In the genomic region with DNA sequence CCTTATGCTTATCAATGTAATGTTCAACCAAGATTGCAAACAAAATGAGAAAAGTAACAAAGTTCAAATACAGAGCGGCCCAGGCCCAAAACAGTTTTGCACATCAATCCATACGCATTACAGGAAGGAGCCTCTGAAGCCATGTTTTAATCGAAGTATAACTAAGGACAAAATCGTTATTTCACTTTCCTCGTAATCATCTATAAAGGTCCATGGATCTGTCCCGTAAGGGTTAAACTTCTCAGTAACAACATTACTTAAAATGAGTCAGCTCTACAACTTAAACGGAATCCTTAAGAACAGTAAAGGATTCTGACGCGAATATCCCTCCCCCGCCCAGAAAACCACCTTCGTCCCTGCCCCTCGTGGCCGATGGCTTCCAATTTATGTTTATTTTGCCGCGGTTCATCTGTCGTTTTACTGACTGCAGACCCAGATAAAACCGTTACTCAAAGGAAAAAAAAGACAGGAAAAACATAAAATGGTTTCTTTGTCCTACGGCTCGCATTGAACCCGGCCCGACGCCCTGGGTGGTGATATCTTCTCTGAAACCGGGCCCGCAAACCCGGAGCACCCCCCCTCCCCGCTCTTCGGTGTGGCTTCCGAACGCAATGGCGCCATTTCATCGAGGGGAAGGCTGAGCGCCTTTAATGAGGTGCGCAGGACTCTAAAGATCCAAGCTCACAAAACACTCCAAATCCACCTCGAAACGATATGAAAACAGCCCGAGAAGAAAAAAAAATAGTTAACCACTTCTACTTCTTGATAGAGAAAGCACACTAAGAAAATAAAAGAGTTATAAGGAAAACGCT, we compare ENCODE assay signal across 8 cellular contexts. TPM values are rescaled to one million over a fixed set of nuclear protein-coding genes. Genes with fewer than 3 reads are reported as not detected.
DNase-seq lines count a peak whose midpoint lies in the region; ATAC-seq and TF ChIP-seq lines count a peak whose summit lies in the region.

No MANE protein-coding gene starts in this region.

- H4K20me1 ChIP-seq in GM23338 (replicated peaks; ENCODE audit: insufficient read depth), result peaks cover 48% of the 10 kb centered on the region

- peaks cover 22% of the 10 kb centered on the region for H3K4me1 ChIP-seq in GM23338 (ENCODE audit: insufficient read depth)

- peaks cover 18% of the 10 kb centered on the region for H3K9me3 Mint-ChIP-seq in GM23338
- H3K9me3 Mint-ChIP-seq in activated T-cell treated with anti-CD3 and anti-CD28 coated beads, Interleukin-2, amount 50 U/mL, for 72 hours, result no peaks in the 10 kb centered on the region
- H3K9me3 Mint-ChIP-seq in natural killer cell treated with Interleukin-12 subunit alpha and Interleukin-12 subunit beta and Interleukin-15 and Interleukin-18, amount 100 ng/mL, for 72 hours, result no peaks in the 10 kb centered on the region
- H3K9me3 Mint-ChIP-seq in stimulated activated naive CD8-positive, alpha-beta T cell treated with anti-CD3 and anti-CD28 coated beads, Interleukin-15, Interleukin-2, amounts not matched to agents 100 ng/mL and 50 ng/mL, for 24 hours, result no peaks in the 10 kb centered on the region

- peak overlapping the region; percentile 81 for H3K4me2 ChIP-seq in GM23338

- H3K4me3 ChIP-seq in GM23338, result peak overlapping the region; percentile 71

- TF ChIP-seq CTCF in GM23338 (conservative IDR thresholded peaks at IDR 0.05; ENCODE audit: low read depth in 2 of 2), result no peak

- H3K27ac Mint-ChIP-seq in GM23338, result peak overlapping the region; percentile 100
- peak overlapping the region; percentile 100 for H3K27ac Mint-ChIP-seq in activated T-cell treated with anti-CD3 and anti-CD28 coated beads, Interleukin-2, amount 50 U/mL, for 72 hours
- H3K27ac Mint-ChIP-seq in natural killer cell treated with Interleukin-12 subunit alpha and Interleukin-12 subunit beta and Interleukin-15 and Interleukin-18, amount 100 ng/mL, for 72 hours, result peak overlapping the region; percentile 100
- peak overlapping the region; percentile 99 for H3K27ac Mint-ChIP-seq in stimulated activated naive CD8-positive, alpha-beta T cell treated with anti-CD3 and anti-CD28 coated beads, Interleukin-15, Interleukin-2, amounts not matched to agents 100 ng/mL and 50 ng/mL, for 24 hours

- no peaks in the 10 kb centered on the region for H3K9me2 ChIP-seq in GM23338 (ENCODE audit: insufficient read depth)

- DNase-seq in GM23338 (ENCODE audit: low spot score), result peak; percentile 59
- peak; percentile 59 for DNase-seq in NCI-H774 (lab: John Stamatoyannopoulos, UW)
- peak; percentile 55 to 64 for DNase-seq in activated T-cell treated with anti-CD3 and anti-CD28 coated beads, Interleukin-2, amount 50 U/mL, for 72 hours
- DNase-seq in fibroblast of gingiva (ENCODE audit: low read depth), result peak; percentile 38
- DNase-seq in natural killer cell treated with Interleukin-12 subunit alpha and Interleukin-12 subunit beta and Interleukin-15 and Interleukin-18, amount 100 ng/mL, for 72 hours (ENCODE audit: low spot score), result peak; percentile 73

- no peaks in the 10 kb centered on the region for H3K27me3 ChIP-seq in GM23338 (ENCODE audit: insufficient read depth)

- H3K27ac ChIP-seq in GM23338 (ENCODE audit: low read depth), result peak overlapping the region; percentile 99

- H3F3A ChIP-seq in GM23338 (replicated peaks; ENCODE audit: low read depth), result peaks cover 20% of the 10 kb centered on the region

- H3K79me2 ChIP-seq in GM23338 (replicated peaks; ENCODE audit: insufficient read depth), result peaks cover 85% of the 10 kb centered on the region

- H3K4me3 Mint-ChIP-seq in GM23338, result peak overlapping the region; percentile 100
- peak overlapping the region; percentile 96 to 100 for H3K4me3 Mint-ChIP-seq in activated T-cell treated with anti-CD3 and anti-CD28 coated beads, Interleukin-2, amount 50 U/mL, for 72 hours
- H3K4me3 Mint-ChIP-seq in natural killer cell treated with Interleukin-12 subunit alpha and Interleukin-12 subunit beta and Interleukin-15 and Interleukin-18, amount 100 ng/mL, for 72 hours, result peak overlapping the region; percentile 100
- peak overlapping the region; percentile 100 for H3K4me3 Mint-ChIP-seq in stimulated activated naive CD8-positive, alpha-beta T cell treated with anti-CD3 and anti-CD28 coated beads, Interleukin-15, Interleukin-2, amounts not matched to agents 100 ng/mL and 50 ng/mL, for 24 hours

- H2AFZ ChIP-seq in GM23338, result no peak overlapping the region

- H3K27me3 Mint-ChIP-seq in GM23338 (ENCODE audit: insufficient read depth, low read depth, poor library complexity), result peaks cover 50% of the 10 kb centered on the region
- no peaks in the 10 kb centered on the region for H3K27me3 Mint-ChIP-seq in activated T-cell treated with anti-CD3 and anti-CD28 coated beads, Interleukin-2, amount 50 U/mL, for 72 hours (ENCODE audit: low read depth)
- no peaks in the 10 kb centered on the region for H3K27me3 Mint-ChIP-seq in natural killer cell treated with Interleukin-12 subunit alpha and Interleukin-12 subunit beta and Interleukin-15 and Interleukin-18, amount 100 ng/mL, for 72 hours
- H3K27me3 Mint-ChIP-seq in stimulated activated naive CD8-positive, alpha-beta T cell treated with anti-CD3 and anti-CD28 coated beads, Interleukin-15, Interleukin-2, amounts not matched to agents 100 ng/mL and 50 ng/mL, for 24 hours, result peaks cover 3% of the 10 kb centered on the region

- H3K36me3 Mint-ChIP-seq in GM23338 (ENCODE audit: low read depth), result peaks cover 90% of the 10 kb centered on the region
- peaks cover 36 to 67% of the 10 kb centered on the region in 2 donors for H3K36me3 Mint-ChIP-seq in activated T-cell treated with anti-CD3 and anti-CD28 coated beads, Interleukin-2, amount 50 U/mL, for 72 hours (ENCODE audit: insufficient read depth in 2 of 2)
- H3K36me3 Mint-ChIP-seq in natural killer cell treated with Interleukin-12 subunit alpha and Interleukin-12 subunit beta and Interleukin-15 and Interleukin-18, amount 100 ng/mL, for 72 hours, result peaks cover 75% of the 10 kb centered on the region
- peaks cover 85% of the 10 kb centered on the region for H3K36me3 Mint-ChIP-seq in stimulated activated naive CD8-positive, alpha-beta T cell treated with anti-CD3 and anti-CD28 coated beads, Interleukin-15, Interleukin-2, amounts not matched to agents 100 ng/mL and 50 ng/mL, for 24 hours (ENCODE audit: low read depth)

- peaks cover 31% of the 10 kb centered on the region for H3K4me1 Mint-ChIP-seq in GM23338
- H3K4me1 Mint-ChIP-seq in activated T-cell treated with anti-CD3 and anti-CD28 coated beads, Interleukin-2, amount 50 U/mL, for 72 hours (ENCODE audit: low read depth), result peaks cover 51% of the 10 kb centered on the region
- H3K4me1 Mint-ChIP-seq in natural killer cell treated with Interleukin-12 subunit alpha and Interleukin-12 subunit beta and Interleukin-15 and Interleukin-18, amount 100 ng/mL, for 72 hours (ENCODE audit: low read depth in 2 of 2), result peaks cover 52 to 58% of the 10 kb centered on the region in 2 donors
- H3K4me1 Mint-ChIP-seq in stimulated activated naive CD8-positive, alpha-beta T cell treated with anti-CD3 and anti-CD28 coated beads, Interleukin-15, Interleukin-2, amounts not matched to agents 100 ng/mL and 50 ng/mL, for 24 hours (ENCODE audit: low read depth), result peaks cover 57% of the 10 kb centered on the region

- ATAC-seq in GM23338, result peak; percentile 5
- ATAC-seq in activated T-cell treated with anti-CD3 and anti-CD28 coated beads, Interleukin-2, amount 50 U/mL, for 72 hours (replicated peaks in 1 of 2), result no peak
- ATAC-seq in natural killer cell treated with Interleukin-12 subunit alpha and Interleukin-12 subunit beta and Interleukin-15 and Interleukin-18, amount 100 ng/mL, for 72 hours, result no peak
- ATAC-seq in HG03520 (IDR thresholded peaks at IDR 0.05; ENCODE audit: unreplicated experiment), result no peak
- ATAC-seq in GM18867 (IDR thresholded peaks at IDR 0.05; ENCODE audit: unreplicated experiment), result no peak

- H3K36me3 ChIP-seq in GM23338 (ENCODE audit: insufficient read depth), result peaks cover 46% of the 10 kb centered on the region

TF ChIP-seq in GM23338, 12 proteins besides CTCF, POLR2A, EP300 and RAD21 (continues in another document):
- TF ChIP-seq CREB1 (CRISPR knock-in tag; IDR thresholded peaks at IDR 0.05; ENCODE audit: low read depth), result no peak
- TF ChIP-seq NANOG (IDR thresholded peaks at IDR 0.05; ENCODE audit: borderline replicate concordance), result no peak
- no peak for TF ChIP-seq STAT1 (IDR thresholded peaks at IDR 0.05; ENCODE audit: unreplicated experiment)
- TF ChIP-seq, protein P1, sequence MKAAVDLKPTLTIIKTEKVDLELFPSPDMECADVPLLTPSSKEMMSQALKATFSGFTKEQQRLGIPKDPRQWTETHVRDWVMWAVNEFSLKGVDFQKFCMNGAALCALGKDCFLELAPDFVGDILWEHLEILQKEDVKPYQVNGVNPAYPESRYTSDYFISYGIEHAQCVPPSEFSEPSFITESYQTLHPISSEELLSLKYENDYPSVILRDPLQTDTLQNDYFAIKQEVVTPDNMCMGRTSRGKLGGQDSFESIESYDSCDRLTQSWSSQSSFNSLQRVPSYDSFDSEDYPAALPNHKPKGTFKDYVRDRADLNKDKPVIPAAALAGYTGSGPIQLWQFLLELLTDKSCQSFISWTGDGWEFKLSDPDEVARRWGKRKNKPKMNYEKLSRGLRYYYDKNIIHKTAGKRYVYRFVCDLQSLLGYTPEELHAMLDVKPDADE (IDR thresholded peaks at IDR 0.05), result no peak
- no peak for TF ChIP-seq JUNB (IDR thresholded peaks at IDR 0.05; ENCODE audit: unreplicated experiment)
- TF ChIP-seq EZH2 (IDR thresholded peaks at IDR 0.05; ENCODE audit: low read depth, unreplicated experiment), result no peak
- TF ChIP-seq POLR2AphosphoS5 (IDR thresholded peaks at IDR 0.05; ENCODE audit: low read depth), result no peak; the same call in 1 of the 2 replicates

RNA-seq across cellular contexts. Expression of a gene that starts 1.0 kb away (rescaled TPM):
- total RNA-seq in GM23338 (2014; rRNA removed; shearing (Covaris generic)), result 598 and 602 TPM in 2 replicates
- 1,534 and 1,577 TPM in 2 replicates for polyA plus RNA-seq in GM23338 (2016; fragmentation: Nextera tagmentation; extraction: Ambion mirVana)
- total RNA-seq in activated T-cell treated with anti-CD3 and anti-CD28 coated beads, Interleukin-2, amount 50 U/mL, for 72 hours, result 100 to 1,000 TPM; 439 to 483 TPM
- total RNA-seq in natural killer cell treated with Interleukin-12 subunit alpha and Interleukin-12 subunit beta and Interleukin-15 and Interleukin-18, amount 100 ng/mL, for 72 hours, result 1,000 to 10,000 TPM in 1 of 2 donors, 100 to 1,000 TPM in 1; 824 to 1,096 TPM

RNA-seq across cellular contexts. Expression of a gene that starts 2.0 kb away (rescaled TPM):
- 249 and 272 TPM in 2 replicates for total RNA-seq in GM23338 (2014; rRNA removed; shearing (Covaris generic))
- polyA plus RNA-seq in GM23338 (2016; fragmentation: Nextera tagmentation; extraction: Ambion mirVana), result 226 and 236 TPM in 2 replicates
- 100 to 1,000 TPM; 201 to 221 TPM for total RNA-seq in activated T-cell treated with anti-CD3 and anti-CD28 coated beads, Interleukin-2, amount 50 U/mL, for 72 hours
- total RNA-seq in natural killer cell treated with Interleukin-12 subunit alpha and Interleukin-12 subunit beta and Interleukin-15 and Interleukin-18, amount 100 ng/mL, for 72 hours, result 100 to 1,000 TPM; 184 to 218 TPM

RNA-seq across cellular contexts. Expression of a gene that starts 47.5 kb away (rescaled TPM):
- total RNA-seq in GM23338 (2014; rRNA removed; shearing (Covaris generic)), result 129 and 142 TPM in 2 replicates
- polyA plus RNA-seq in GM23338 (2016; fragmentation: Nextera tagmentation; extraction: Ambion mirVana), result 62.0 and 66.4 TPM in 2 replicates
- 10 to 100 TPM; 18.5 to 22.2 TPM for total RNA-seq in activated T-cell treated with anti-CD3 and anti-CD28 coated beads, Interleukin-2, amount 50 U/mL, for 72 hours
- 10 to 100 TPM; 21.3 to 29.1 TPM for total RNA-seq in natural killer cell treated with Interleukin-12 subunit alpha and Interleukin-12 subunit beta and Interleukin-15 and Interleukin-18, amount 100 ng/mL, for 72 hours
